In genomic region chr1:39798859-39799769, GRCh38 we compare ENCODE assay signal across 9 cellular contexts. TPM values are rescaled to one million over a fixed set of nuclear protein-coding genes. Genes with fewer than 3 reads are reported as not detected.
DNase-seq lines count a peak whose midpoint lies in the region; ATAC-seq lines count a peak whose summit lies in the region.
"Not testable (repeated sequence)": the region's sequence is repeated elsewhere in the genome, so short reads cannot be mapped to it uniquely, and the experiment has no call there.
"Had no signal": no experiment of that assay in that cellular context is flagged by ENCODE, and none has a peak within 500 bp of the region (broad histone marks: within the 10 kb centered on the region; RNA-seq: fewer than 3 reads in every experiment).

No MANE protein-coding gene starts in this region.

- peak; percentile 76 for DNase-seq in A172 (ENCODE audit: low spot score)
- DNase-seq in NCI-H1417 treated with DMSO at 0.1 percent for 48 hours (lab: John Stamatoyannopoulos, UW) = peak; percentile 23
- DNase-seq in T-helper 22 cell (ENCODE audit: low read depth) = peak; percentile 85
- peak; percentile 82 for DNase-seq in activated naive CD8-positive, alpha-beta T cell treated with anti-CD3 and anti-CD28 coated beads, Interleukin-2, amount 50 U/mL, for 24 hours
- DNase-seq in hippocampal formation (lab: John Stamatoyannopoulos, UW) = peak; percentile 18 to 54

- H3K9me3 ChIP-seq in skeletal muscle tissue (ENCODE audit: control insufficient read depth in 3 of 3, low read length in 3 of 3) = not testable (repeated sequence)

- not testable (repeated sequence) for H3K9ac ChIP-seq in skeletal muscle tissue (ENCODE audit: low read depth in 1 of 3, low read length in 3 of 3)

- H3K9me3 Mint-ChIP-seq in activated naive CD8-positive, alpha-beta T cell treated with anti-CD3 and anti-CD28 coated beads, Interleukin-2, amount 50 U/mL, for 24 hours = not testable (repeated sequence)

- H3K36me3 ChIP-seq in skeletal muscle tissue (ENCODE audit: control insufficient read depth in 3 of 3, insufficient read depth in 3 of 3, low read length in 3 of 3) = not testable (repeated sequence)

- H3K27ac Mint-ChIP-seq in activated naive CD8-positive, alpha-beta T cell treated with anti-CD3 and anti-CD28 coated beads, Interleukin-2, amount 50 U/mL, for 24 hours = peak overlapping the region; percentile 81

- H3K4me3 ChIP-seq in skeletal muscle tissue (ENCODE audit: low read length in 3 of 3) = peak overlapping the region in 1 of 3 donors; percentile 35

- H3K4me1 Mint-ChIP-seq in activated naive CD8-positive, alpha-beta T cell treated with anti-CD3 and anti-CD28 coated beads, Interleukin-2, amount 50 U/mL, for 24 hours = not testable (repeated sequence)

- H3K27me3 Mint-ChIP-seq in activated naive CD8-positive, alpha-beta T cell treated with anti-CD3 and anti-CD28 coated beads, Interleukin-2, amount 50 U/mL, for 24 hours = not testable (repeated sequence)

- H3K4me3 Mint-ChIP-seq in activated naive CD8-positive, alpha-beta T cell treated with anti-CD3 and anti-CD28 coated beads, Interleukin-2, amount 50 U/mL, for 24 hours = peak overlapping the region; percentile 50

- peak overlapping the region; percentile 30 for H3K27ac ChIP-seq in skeletal muscle tissue (ENCODE audit: low read depth, low read length)

- H3K27me3 ChIP-seq in skeletal muscle tissue (ENCODE audit: control insufficient read depth in 3 of 3, insufficient read depth in 3 of 3, low read length in 3 of 3) = not testable (repeated sequence)

- H3K4me1 ChIP-seq in skeletal muscle tissue (ENCODE audit: control insufficient read depth in 3 of 3, insufficient read depth in 3 of 3, low read length in 3 of 3) = not testable (repeated sequence)

- H3K36me3 Mint-ChIP-seq in activated naive CD8-positive, alpha-beta T cell treated with anti-CD3 and anti-CD28 coated beads, Interleukin-2, amount 50 U/mL, for 24 hours (ENCODE audit: low read depth) = not testable (repeated sequence)

- ATAC-seq in GM18519 (IDR thresholded peaks at IDR 0.05; ENCODE audit: low FRiP score, unreplicated experiment) (peak; percentile 85), HG02798 (IDR thresholded peaks at IDR 0.05; ENCODE audit: poor library complexity, unreplicated experiment) (peak; percentile 86)
- ATAC-seq in activated naive CD8-positive, alpha-beta T cell treated with anti-CD3 and anti-CD28 coated beads, Interleukin-2, amount 50 U/mL, for 24 hours = peak; percentile 97

RNA-seq across cellular contexts. Expression of gene BMP8B, which starts 10.4 kb away (rescaled TPM):
- total RNA-seq in A172 (2014; rRNA removed; shearing (Covaris generic)) = 0.26 and 0.55 TPM in 2 replicates
- 1.0 TPM for total RNA-seq in skeletal muscle tissue

RNA-seq across cellular contexts. Expression of gene OXCT2, which starts 28.0 kb away (rescaled TPM):
- not detected in 2 replicates for total RNA-seq in A172 (2014; rRNA removed; shearing (Covaris generic))
- not detected for total RNA-seq in skeletal muscle tissue
- total RNA-seq: vagina had no signal

Comparison
In these comparisons a context has a peak if more than half of its experiments do, and no peak if none do; other contexts are left out.
1. DNase-seq: peak in every context shown above with its lines; median percentile 85 in T-helper 22 cell; 82 in activated naive CD8-positive, alpha-beta T cell treated with anti-CD3 and anti-CD28 coated beads, Interleukin-2, amount 50 U/mL, for 24 hours; 76 in A172; 36 in hippocampal formation; 23 in NCI-H1417 treated with DMSO at 0.1 percent for 48 hours.